26 cellular contexts compared by ENCODE assay signal in genomic region chr1:158654079-158654478, GRCh38. TPM values are rescaled to one million over a fixed set of nuclear protein-coding genes. Genes with fewer than 3 reads are reported as not detected.
"Had no signal": no experiment of that assay in that cellular context is flagged by ENCODE, and none has a peak within 500 bp of the region (broad histone marks: within the 10 kb centered on the region; RNA-seq: fewer than 3 reads in every experiment).

No MANE protein-coding gene starts in this region.

- H3K4me1 ChIP-seq: transverse colon, vagina had no signal

- ATAC-seq: activated naive CD8-positive, alpha-beta T cell treated with anti-CD3 and anti-CD28 coated beads, Interleukin-2, amount 50 U/mL, for 24 hours; left ventricle myocardium superior had no signal

- H3K4me1 Mint-ChIP-seq: central memory CD8-positive, alpha-beta T cell had no signal

- H3K36me3 ChIP-seq: heart right ventricle, transverse colon, vagina had no signal

- DNase-seq: activated CD4-positive, CD25-positive, alpha-beta regulatory T cell treated with anti-CD3 and anti-CD28 coated beads, Interleukin-2, amount 50 U/mL, for 72 hours; activated CD8-positive, alpha-beta memory T cell treated with anti-CD3 and anti-CD28 coated beads for 24 hours; activated CD8-positive, alpha-beta memory T cell treated with anti-CD3 and anti-CD28 coated beads, Interleukin-2, amount 50 U/mL, for 48 hours; activated effector memory CD4-positive, alpha-beta T cell treated with Interleukin-2 at 50 U/mL for 16 hours; activated naive CD4-positive, alpha-beta T cell treated with anti-CD3 and anti-CD28 coated beads, Interleukin-2, amount 10 ng/mL, durations not matched to agents 7 days and 5 days; activated naive CD8-positive, alpha-beta T cell treated with anti-CD3 and anti-CD28 coated beads, Interleukin-2, amount 50 U/mL, for 24 hours; activated T-cell treated with anti-CD3 and anti-CD28 coated beads, Interleukin-2, amount 50 U/mL, for 48 hours; aorta; heart right ventricle; left ventricle myocardium superior; stimulated activated CD4-positive, alpha-beta T cell treated with anti-CD3 and anti-CD28 coated beads, Interleukin-12 subunit alpha, Interleukin-12 subunit beta, amount 100 ng/mL, for 4 hours; stimulated activated CD4-positive, alpha-beta T cell treated with anti-CD3 and anti-CD28 coated beads, Interleukin-1b, Interleukin-23, amount 100 ng/mL, for 48 hours; T-helper 9 cell had no signal

- H3K27me3 Mint-ChIP-seq: memory B cell; progenitor cell of endocrine pancreas; stimulated activated naive CD8-positive, alpha-beta T cell treated with anti-CD3 and anti-CD28 coated beads, Interleukin-15, Interleukin-2, amounts not matched to agents 100 ng/mL and 50 ng/mL, for 24 hours had no signal

- H3K9me3 ChIP-seq: heart right ventricle, transverse colon, vagina had no signal

- H3K9me3 Mint-ChIP-seq: activated naive CD4-positive, alpha-beta T cell treated with anti-CD3 and anti-CD28 coated beads, Interleukin-2, amount 10 ng/mL, durations not matched to agents 7 days and 5 days; activated naive CD8-positive, alpha-beta T cell treated with anti-CD3 and anti-CD28 coated beads, Interleukin-2, amount 50 U/mL, for 24 hours; central memory CD8-positive, alpha-beta T cell; neural crest cell had no signal

- H3K4me3 Mint-ChIP-seq: activated naive CD4-positive, alpha-beta T cell treated with anti-CD3 and anti-CD28 coated beads, Interleukin-2, amount 10 ng/mL, durations not matched to agents 7 days and 5 days; activated naive CD8-positive, alpha-beta T cell treated with anti-CD3 and anti-CD28 coated beads, Interleukin-2, amount 50 U/mL, for 24 hours; central memory CD8-positive, alpha-beta T cell; memory B cell; neural crest cell; stimulated activated naive CD8-positive, alpha-beta T cell treated with anti-CD3 and anti-CD28 coated beads, Interleukin-15, Interleukin-2, amounts not matched to agents 100 ng/mL and 50 ng/mL, for 24 hours had no signal

- H3K27me3 ChIP-seq: transverse colon, vagina had no signal

- H3K27ac Mint-ChIP-seq: activated naive CD4-positive, alpha-beta T cell treated with anti-CD3 and anti-CD28 coated beads, Interleukin-2, amount 10 ng/mL, durations not matched to agents 7 days and 5 days; activated naive CD8-positive, alpha-beta T cell treated with anti-CD3 and anti-CD28 coated beads, Interleukin-2, amount 50 U/mL, for 24 hours; memory B cell; progenitor cell of endocrine pancreas; stimulated activated naive CD8-positive, alpha-beta T cell treated with anti-CD3 and anti-CD28 coated beads, Interleukin-15, Interleukin-2, amounts not matched to agents 100 ng/mL and 50 ng/mL, for 24 hours had no signal

- H3K36me3 Mint-ChIP-seq: activated naive CD4-positive, alpha-beta T cell treated with anti-CD3 and anti-CD28 coated beads, Interleukin-2, amount 10 ng/mL, durations not matched to agents 7 days and 5 days had no signal

- H3K4me3 ChIP-seq: coronary artery, heart right ventricle, transverse colon, vagina had no signal

- H3K27ac ChIP-seq: coronary artery, transverse colon, vagina, VCaP had no signal

RNA-seq across cellular contexts. Expression of gene SPTA1, which starts 32.4 kb away (rescaled TPM):
- total RNA-seq: kidney epithelial cell, left ventricle myocardium superior, mononuclear cell, neural crest cell, progenitor cell of endocrine pancreas had no signal
- polyA plus RNA-seq: aorta had no signal

RNA-seq across cellular contexts. Expression of gene OR6K2, which starts 46.4 kb away (rescaled TPM):
- total RNA-seq: aorta, heart right ventricle, kidney epithelial cell, left ventricle myocardium superior, mononuclear cell, neural crest cell, osteoblast, progenitor cell of endocrine pancreas, transverse colon, vagina had no signal
- polyA plus RNA-seq: aorta, esophagus, heart right ventricle had no signal

RNA-seq across cellular contexts. Expression of gene OR10Z1, which starts 49.0 kb away (rescaled TPM):
- total RNA-seq: aorta, heart right ventricle, kidney epithelial cell, left ventricle myocardium superior, neural crest cell, osteoblast, progenitor cell of endocrine pancreas, transverse colon, vagina had no signal
- polyA plus RNA-seq: aorta, esophagus, heart right ventricle had no signal
